Comparison of ENCODE assay signal across 9 cellular contexts in the genomic region with DNA sequence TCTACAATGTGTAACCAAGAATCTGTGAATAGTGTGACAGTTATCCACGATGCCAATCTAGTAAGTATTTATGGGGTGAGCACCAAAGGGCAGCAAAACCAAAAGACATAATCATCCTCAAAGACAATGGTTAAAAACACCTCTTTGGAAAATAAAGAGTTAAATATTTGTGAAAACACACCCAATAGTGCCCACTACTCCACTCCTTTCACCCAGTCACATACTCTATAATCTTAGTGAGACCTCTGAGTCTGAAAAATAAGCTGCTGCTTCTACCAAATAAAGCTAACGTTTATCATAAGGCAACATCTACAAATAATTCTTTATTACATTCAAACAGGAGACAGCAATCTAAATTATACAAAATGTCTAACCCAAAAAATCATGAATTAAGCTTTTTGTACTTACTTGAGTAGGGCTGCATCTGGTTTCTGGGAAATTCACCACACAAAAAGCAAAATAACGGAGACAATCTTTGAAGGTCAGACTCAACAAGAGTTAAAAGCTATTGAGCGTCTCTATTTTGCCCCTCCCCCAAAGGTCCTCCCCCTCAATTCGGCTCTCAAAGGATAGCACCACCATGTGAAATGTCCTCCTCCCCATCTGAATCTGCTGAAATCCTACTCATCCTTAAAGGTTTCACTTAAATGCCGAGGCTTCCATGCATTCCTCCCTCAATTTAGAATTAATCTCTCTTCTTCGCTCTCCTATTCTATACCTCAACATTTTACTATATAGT. TPM values are rescaled to one million over a fixed set of nuclear protein-coding genes. Genes with fewer than 3 reads are reported as not detected.
DNase-seq lines count a peak whose midpoint lies in the region; ATAC-seq, FAIRE-seq and TF ChIP-seq lines count a peak whose summit lies in the region.
"Had no signal": no experiment of that assay in that cellular context is flagged by ENCODE, and none has a peak within 500 bp of the region (broad histone marks: within the 10 kb centered on the region; RNA-seq: fewer than 3 reads in every experiment).

No MANE protein-coding gene starts in this region.

- no peaks in the 10 kb centered on the region for H4K20me1 ChIP-seq in endothelial cell of umbilical vein (replicated peaks; ENCODE audit: control insufficient read depth, extremely low read depth, insufficient read depth, low read length)

- POLR2A ChIA-PET in Caco-2 (lab: Charles Lee): interaction anchor here (0.8 kb wide), 1 partner anchor 251 kb away, joined by 3 read pairs; no protein-coding TSS in a partner anchor
- POLR2A ChIA-PET in endothelial cell of umbilical vein (lab: Charles Lee): no interaction called here

- H3K27ac Mint-ChIP-seq in Caco-2 (ENCODE audit: unreplicated experiment): peak overlapping the region; percentile 36
- no peak overlapping the region for H3K27ac Mint-ChIP-seq in natural killer cell treated with Interleukin-12 subunit alpha and Interleukin-12 subunit beta and Interleukin-15 and Interleukin-18, amount 100 ng/mL, for 72 hours

- ATAC-seq in natural killer cell treated with Interleukin-12 subunit alpha and Interleukin-12 subunit beta and Interleukin-15 and Interleukin-18, amount 100 ng/mL, for 72 hours: no peak

- H3K27me3 ChIP-seq in Caco-2 (replicated peaks; ENCODE audit: control insufficient read depth, insufficient read depth, low read length) (no peaks in the 10 kb centered on the region), endothelial cell of umbilical vein (ENCODE audit: control insufficient read depth in 2 of 2, insufficient read depth in 2 of 2, low read length in 2 of 2) (no peaks in the 10 kb centered on the region)

- no peak overlapping the region for H2AFZ ChIP-seq in endothelial cell of umbilical vein (ENCODE audit: low read depth, low read length)

- no TSS peak for BruUV-seq in Caco-2 (replicated peaks; lab: Mats Ljungman, UMichigan)
- no TSS peak for BruUV-seq in endothelial cell of umbilical vein (replicated peaks; lab: Mats Ljungman, UMichigan)

- H3K27ac ChIP-seq in endothelial cell of umbilical vein (ENCODE audit: insufficient read depth, low read depth, low read length): peak overlapping the region; percentile 25
- H3K27ac ChIP-seq: neutrophil had no signal

- H3K79me2 ChIP-seq in endothelial cell of umbilical vein (ENCODE audit: control insufficient read depth, insufficient read depth, low read length): peaks cover 66% of the 10 kb centered on the region

- no peaks in the 10 kb centered on the region for H3K9me1 ChIP-seq in endothelial cell of umbilical vein (replicated peaks; ENCODE audit: control insufficient read depth, extremely low read depth, insufficient read depth, low read length)

- TF ChIP-seq POLR2A in endothelial cell of umbilical vein (IDR thresholded peaks at IDR 0.05; ENCODE audit: low read depth, low read length): no peak

- H3K4me2 ChIP-seq in endothelial cell of umbilical vein (ENCODE audit: insufficient read depth, low read length): peak overlapping the region; percentile 77

- H3K9me3 Mint-ChIP-seq in Caco-2 (ENCODE audit: unreplicated experiment): peaks cover 7% of the 10 kb centered on the region
- H3K9me3 Mint-ChIP-seq in natural killer cell treated with Interleukin-12 subunit alpha and Interleukin-12 subunit beta and Interleukin-15 and Interleukin-18, amount 100 ng/mL, for 72 hours: peaks cover 11% of the 10 kb centered on the region

- H3K4me1 Mint-ChIP-seq in Caco-2 (ENCODE audit: low read depth, unreplicated experiment): peaks cover 21% of the 10 kb centered on the region
- H3K4me1 Mint-ChIP-seq in natural killer cell treated with Interleukin-12 subunit alpha and Interleukin-12 subunit beta and Interleukin-15 and Interleukin-18, amount 100 ng/mL, for 72 hours (ENCODE audit: low read depth in 2 of 2): peaks cover 10 to 16% of the 10 kb centered on the region in 2 donors

- H3K36me3 Mint-ChIP-seq in Caco-2 (ENCODE audit: insufficient read depth, unreplicated experiment): peaks cover 25% of the 10 kb centered on the region
- H3K36me3 Mint-ChIP-seq in natural killer cell treated with Interleukin-12 subunit alpha and Interleukin-12 subunit beta and Interleukin-15 and Interleukin-18, amount 100 ng/mL, for 72 hours: peaks cover 11% of the 10 kb centered on the region

- H3K9me3 ChIP-seq in Caco-2 (no peaks in the 10 kb centered on the region), endothelial cell of umbilical vein (replicated peaks; ENCODE audit: control insufficient read depth, insufficient read depth, low read length) (no peaks in the 10 kb centered on the region)
- H3K9me3 ChIP-seq: neutrophil had no signal

- H3K4me3 ChIP-seq in Caco-2 (ENCODE audit: low read depth, low read length): peak overlapping the region; percentile 84
- H3K4me3 ChIP-seq in endothelial cell of umbilical vein (replicated peaks in 1 of 3; ENCODE audit: insufficient read depth in 1 of 3, low read depth in 1 of 3, low read length in 3 of 3): peak overlapping the region; percentile 48 to 100 (median 93)

- peak overlapping the region; percentile 65 for H3K9ac ChIP-seq in endothelial cell of umbilical vein (replicated peaks; ENCODE audit: extremely low read depth, insufficient read depth, low read length)

- in situ Hi-C loops in KBM-7 (cut with MboI; ENCODE audit: low pct_unique_long_range_greater_than_20kb, low sequenced_read_pairs): no loop called here

- intact Hi-C loops in Caco-2 (cut with micrococcal nuclease; ENCODE audit: unreplicated experiment) (no loop called here), endothelial cell of umbilical vein (cut with micrococcal nuclease) (no loop called here)

- CTCF ChIA-PET in Caco-2 (lab: Charles Lee): interaction anchor here (0.5 to 1.4 kb wide), 2 partner anchors 121 to 282 kb away, joined by 3 to 7 read pairs; no protein-coding TSS in a partner anchor
- CTCF ChIA-PET in endothelial cell of umbilical vein (lab: Charles Lee): interaction anchor here (1.0 to 2.7 kb wide), 6 partner anchors 9 to 377 kb away, joined by 3 to 18 read pairs (median 4); no protein-coding TSS in a partner anchor

- dilution Hi-C loops in endothelial cell of umbilical vein (cut with MboI; ENCODE audit: extremely low pct_ligation_motif_present, low sequenced_read_pairs): no loop called here

- no peaks in the 10 kb centered on the region for H3K27me3 Mint-ChIP-seq in Caco-2 (ENCODE audit: insufficient read depth, unreplicated experiment)
- peaks cover 43 to 72% of the 10 kb centered on the region in 2 donors for H3K27me3 Mint-ChIP-seq in natural killer cell treated with Interleukin-12 subunit alpha and Interleukin-12 subunit beta and Interleukin-15 and Interleukin-18, amount 100 ng/mL, for 72 hours

- TF ChIP-seq CTCF in Caco-2 (IDR thresholded peaks at IDR 0.05; ENCODE audit: insufficient read depth in 1 of 2, low read depth in 1 of 2, low read length in 1 of 2, severe bottlenecking in 1 of 2, unreplicated experiment in 1 of 2) (no peak), endothelial cell of umbilical vein (IDR thresholded peaks at IDR 0.05; ENCODE audit: extremely low read depth in 1 of 2, insufficient read depth in 1 of 2, low read depth in 1 of 2, low read length in 2 of 2) (no peak)

- peaks cover 4% of the 10 kb centered on the region; the same call in 1 of the 2 replicates for H3K4me1 ChIP-seq in Caco-2
- H3K4me1 ChIP-seq in endothelial cell of umbilical vein (ENCODE audit: control insufficient read depth, extremely low read depth, insufficient read depth, low read length): peaks cover 20% of the 10 kb centered on the region

- DNase-seq in Caco-2 (peak in 1 of 2 experiments; percentile 47), NCI-H460 (ENCODE audit: extremely low read depth, low read depth) (peak; percentile 70), endothelial cell of umbilical vein (ENCODE audit: low read depth, low spot score) (peak; percentile 39), Kasumi-1 (lab: John Stamatoyannopoulos, UW) (no peak), SKM-1 (lab: John Stamatoyannopoulos, UW; ENCODE audit: unreplicated experiment) (no peak), T1000 (lab: John Stamatoyannopoulos, UW) (no peak), KBM-7 (no peak)
- DNase-seq in natural killer cell treated with Interleukin-12 subunit alpha and Interleukin-12 subunit beta and Interleukin-15 and Interleukin-18, amount 100 ng/mL, for 72 hours (ENCODE audit: low spot score): no peak

- no peak for FAIRE-seq in endothelial cell of umbilical vein (lab: Jason Lieb, UNC)

- no peaks in the 10 kb centered on the region for H3K36me3 ChIP-seq in Caco-2 (ENCODE audit: control insufficient read depth, insufficient read depth, low read length)
- no peaks in the 10 kb centered on the region for H3K36me3 ChIP-seq in endothelial cell of umbilical vein (ENCODE audit: control insufficient read depth in 2 of 2, extremely low read depth in 1 of 2, insufficient read depth in 2 of 2, low read length in 2 of 2)
- H3K36me3 ChIP-seq: neutrophil had no signal

- peak overlapping the region; percentile 97 for H3K4me3 Mint-ChIP-seq in Caco-2 (ENCODE audit: unreplicated experiment)
- H3K4me3 Mint-ChIP-seq in natural killer cell treated with Interleukin-12 subunit alpha and Interleukin-12 subunit beta and Interleukin-15 and Interleukin-18, amount 100 ng/mL, for 72 hours: peak overlapping the region; percentile 77

TF ChIP-seq in endothelial cell of umbilical vein, 7 proteins besides CTCF, POLR2A, EP300 and RAD21 (continues in another document):
- no peak for TF ChIP-seq GATA2 (IDR thresholded peaks at IDR 0.05; ENCODE audit: insufficient read depth, insufficient read length, low read depth, low read length)
- TF ChIP-seq, protein P1, sequence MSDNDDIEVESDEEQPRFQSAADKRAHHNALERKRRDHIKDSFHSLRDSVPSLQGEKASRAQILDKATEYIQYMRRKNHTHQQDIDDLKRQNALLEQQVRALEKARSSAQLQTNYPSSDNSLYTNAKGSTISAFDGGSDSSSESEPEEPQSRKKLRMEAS (IDR thresholded peaks at IDR 0.05; ENCODE audit: insufficient read depth, insufficient read length): no peak
- no peak for TF ChIP-seq MYC (IDR thresholded peaks at IDR 0.05; ENCODE audit: low read depth, low read length)
- TF ChIP-seq FOS (IDR thresholded peaks at IDR 0.05; ENCODE audit: borderline replicate concordance, insufficient read depth, low read length): no peak

RNA-seq across cellular contexts. Expression of gene RAPH1, which starts 2.0 kb away (rescaled TPM):
- total RNA-seq in Caco-2 (2022) (109 and 114 TPM in 2 replicates), endothelial cell of umbilical vein (56.9 and 59.5 TPM in 2 replicates)
- 33.6 and 33.8 TPM in 2 replicates for total RNA-seq in NCI-H460 (2014; rRNA removed; shearing (Covaris generic))
- 7.7 and 10.9 TPM in 2 replicates for polyA plus RNA-seq in NCI-H460 (2014; cell fraction: nucleus; rRNA removed)
- 3.6 and 5.1 TPM in 2 replicates for polyA plus RNA-seq in endothelial cell of umbilical vein
- polyA plus RNA-seq in endothelial cell of umbilical vein (2011; cell fraction: cytosol; rRNA removed): 6.3 and 6.5 TPM in 2 replicates
- 14.9 and 16.3 TPM in 2 replicates for polyA plus RNA-seq in endothelial cell of umbilical vein (2011; cell fraction: nucleus; rRNA removed)
- 21.0 and 23.8 TPM in 2 replicates for polyA plus RNA-seq in endothelial cell of umbilical vein (2012)
- polyA minus RNA-seq in endothelial cell of umbilical vein: 17.8 and 21.4 TPM in 2 replicates
- 8.7 TPM for polyA minus RNA-seq in endothelial cell of umbilical vein (2011; cell fraction: cytosol; rRNA and poly(A)+ RNA removed)
- 28.7 and 44.3 TPM in 2 replicates for polyA minus RNA-seq in endothelial cell of umbilical vein (2011; cell fraction: nucleus; rRNA and poly(A)+ RNA removed)
- total RNA-seq in natural killer cell treated with Interleukin-12 subunit alpha and Interleukin-12 subunit beta and Interleukin-15 and Interleukin-18, amount 100 ng/mL, for 72 hours: 1 to 10 TPM in 1 of 2 donors, under 1 TPM in 1; 0.92 to 1.0 TPM

Comparison
In these comparisons a context has a peak if more than half of its experiments do, and no peak if none do; other contexts are left out.
1. DNase-seq: peak in NCI-H460 (single experiment) and endothelial cell of umbilical vein (single experiment); none in natural killer cell treated with Interleukin-12 subunit alpha and Interleukin-12 subunit beta and Interleukin-15 and Interleukin-18, amount 100 ng/mL, for 72 hours (single experiment), Kasumi-1 (0 of 2), SKM-1 (single experiment), T1000 (single experiment) and KBM-7 (single experiment).
2. RNA of gene RAPH1, which starts 2.0 kb away (total RNA-seq): 109 to 114 TPM in Caco-2, 56.9 to 59.5 TPM in endothelial cell of umbilical vein and 33.6 to 33.8 TPM in NCI-H460; 0.92 to 1.0 TPM in natural killer cell treated with Interleukin-12 subunit alpha and Interleukin-12 subunit beta and Interleukin-15 and Interleukin-18, amount 100 ng/mL, for 72 hours; every median in the first group is over 10 times any median in the second.